In the genomic region with DNA sequence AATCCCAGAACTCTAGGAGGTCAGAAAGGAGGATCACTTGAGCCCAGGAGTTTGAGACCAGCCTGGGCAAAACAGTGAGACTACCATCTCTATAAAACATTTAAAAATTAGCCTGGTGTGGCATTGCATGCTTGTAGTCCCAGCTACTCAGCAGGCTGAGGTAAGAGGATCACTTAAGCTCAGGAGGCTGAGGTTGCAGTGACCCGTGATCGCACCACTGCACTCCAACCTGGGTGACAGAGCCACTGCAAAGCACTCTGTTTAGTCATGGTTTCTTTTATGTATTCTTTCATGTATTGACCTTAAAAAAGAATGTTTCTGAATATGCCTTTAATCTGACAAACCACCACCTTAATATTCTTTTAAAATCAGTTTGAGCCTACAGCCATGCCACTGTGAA, we compare ENCODE assay signal across 19 cellular contexts.
"Had no signal": no experiment of that assay in that cellular context is flagged by ENCODE, and none has a peak within 500 bp of the region (broad histone marks: within the 10 kb centered on the region; RNA-seq: fewer than 3 reads in every experiment).

No MANE protein-coding gene starts in this region.

- H3K4me3 ChIP-seq: body of pancreas, esophagus squamous epithelium, heart right ventricle, pancreas, smooth muscle cell, tibial nerve had no signal

- H3K27me3 Mint-ChIP-seq: activated CD4-positive, alpha-beta T cell treated with anti-CD3 and anti-CD28 coated beads, Interleukin-2, amount 10 ng/mL, durations not matched to agents 24 days and 14 days; stimulated activated naive B cell treated with anti-CD40 and anti-IgM and Interleukin-4, amounts not matched to agents 10 μg/mL and 1 μg/mL and 100 μg/mL, for 72 hours had no signal

- H3K4me1 ChIP-seq: body of pancreas, esophagus squamous epithelium, pancreas had no signal

- DNase-seq: activated CD4-positive, alpha-beta T cell treated with anti-CD3 and anti-CD28 coated beads, Interleukin-2, amount 10 ng/mL, durations not matched to agents 24 days and 14 days; activated CD8-positive, alpha-beta memory T cell treated with anti-CD3 and anti-CD28 coated beads, Interleukin-2, amount 50 U/mL, for 4 hours; activated gamma-delta T cell; activated T-cell treated with anti-CD3 and anti-CD28 coated beads, Interleukin-2, amount 50 U/mL, for 72 hours; body of pancreas; dermis blood vessel endothelial cell; effector memory CD4-positive, alpha-beta T cell; esophagus squamous epithelium; heart right ventricle; left ventricle myocardium superior; pancreas; stimulated activated naive B cell treated with anti-CD40 and anti-IgM and Interleukin-4, amounts not matched to agents 10 μg/mL and 1 μg/mL and 100 μg/mL, for 72 hours; SW 1271 had no signal

- H3K9me3 ChIP-seq: body of pancreas, esophagus squamous epithelium, heart right ventricle, pancreas, tibial nerve had no signal

- ATAC-seq: activated naive CD4-positive, alpha-beta T cell treated with anti-CD3 and anti-CD28 coated beads, Interleukin-2, amount 50 U/mL, for 72 hours; activated T-cell treated with anti-CD3 and anti-CD28 coated beads, Interleukin-2, amount 50 U/mL, for 72 hours; body of pancreas; heart right ventricle; left ventricle myocardium superior; pancreas; sciatic nerve; WTC11 had no signal

- H3K27me3 ChIP-seq: body of pancreas, esophagus squamous epithelium, heart right ventricle, pancreas, tibial nerve had no signal

- H3K9me3 Mint-ChIP-seq: activated CD4-positive, alpha-beta T cell treated with anti-CD3 and anti-CD28 coated beads, Interleukin-2, amount 10 ng/mL, durations not matched to agents 24 days and 14 days; activated naive CD4-positive, alpha-beta T cell treated with anti-CD3 and anti-CD28 coated beads, Interleukin-2, amount 50 U/mL, for 72 hours; activated T-cell treated with anti-CD3 and anti-CD28 coated beads, Interleukin-2, amount 50 U/mL, for 72 hours; stimulated activated naive B cell treated with anti-CD40 and anti-IgM and Interleukin-4, amounts not matched to agents 10 μg/mL and 1 μg/mL and 100 μg/mL, for 72 hours; T-helper 2 cell treated with Interferon-gamma antibody and Interleukin-4, amounts not matched to agents 5 μg/mL and 100 μg/mL, for 36 hours; WTC11 had no signal

- H3K27ac Mint-ChIP-seq: activated CD4-positive, alpha-beta T cell treated with anti-CD3 and anti-CD28 coated beads, Interleukin-2, amount 10 ng/mL, durations not matched to agents 24 days and 14 days; WTC11 had no signal

- H3K4me3 Mint-ChIP-seq: activated CD4-positive, alpha-beta T cell treated with anti-CD3 and anti-CD28 coated beads, Interleukin-2, amount 10 ng/mL, durations not matched to agents 24 days and 14 days; activated T-cell treated with anti-CD3 and anti-CD28 coated beads, Interleukin-2, amount 50 U/mL, for 72 hours; stimulated activated naive B cell treated with anti-CD40 and anti-IgM and Interleukin-4, amounts not matched to agents 10 μg/mL and 1 μg/mL and 100 μg/mL, for 72 hours; T-helper 2 cell treated with Interferon-gamma antibody and Interleukin-4, amounts not matched to agents 5 μg/mL and 100 μg/mL, for 36 hours; WTC11 had no signal

- H3K4me1 Mint-ChIP-seq: WTC11 had no signal

- H3K27ac ChIP-seq: body of pancreas, esophagus squamous epithelium, heart right ventricle, pancreas, tibial nerve had no signal
